8 cellular contexts compared by ENCODE assay signal in the genomic region with DNA sequence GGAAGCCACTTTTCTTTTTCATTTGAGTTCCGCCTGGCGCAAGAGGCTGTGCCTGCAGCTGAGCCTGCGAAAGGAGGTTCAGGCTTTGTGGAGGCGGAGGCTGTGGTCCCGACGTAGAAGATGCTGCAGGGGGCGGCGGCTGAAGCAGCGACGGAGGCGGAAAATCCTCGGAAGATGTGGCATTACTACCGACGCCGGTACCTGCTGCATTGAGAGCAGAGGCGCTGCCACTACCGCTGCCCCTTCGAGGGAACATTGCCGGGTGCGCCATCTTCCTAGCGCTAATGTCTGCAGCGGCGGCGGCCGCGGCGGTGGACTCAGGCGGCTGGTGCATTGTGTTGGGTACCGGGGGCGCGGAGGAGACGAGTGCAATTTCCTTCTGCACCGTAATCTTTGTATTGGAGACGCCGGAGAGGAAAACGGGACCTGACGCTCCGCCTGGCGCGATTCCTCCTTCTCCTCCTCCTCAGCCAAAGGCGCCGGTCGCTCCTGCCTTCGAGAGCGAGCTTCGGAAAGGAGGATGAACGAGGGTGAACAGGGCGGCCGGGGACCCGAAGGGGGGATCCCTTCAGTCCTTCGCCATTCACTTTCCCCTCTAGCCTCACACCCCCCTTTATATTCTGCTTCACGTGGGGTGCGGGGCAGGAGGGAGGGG. TPM values are rescaled to one million over a fixed set of nuclear protein-coding genes. Genes with fewer than 3 reads are reported as not detected.
A peak's percentile ranks its signal among the peaks of the same experiment; 100 is the strongest.
DNase-seq lines count a peak whose midpoint lies in the region; ATAC-seq and TF ChIP-seq lines count a peak whose summit lies in the region.

A gene (minus strand): TSS at position 590 of the 655 bp plus-strand sequence. CDS start 256 bp downstream, at position 334.

- no peak for TF ChIP-seq CTCF in GM12875 (IDR thresholded peaks at IDR 0.05; ENCODE audit: borderline replicate concordance, insufficient read depth, low read depth, low read length)
- TF ChIP-seq CTCF in activated CD8-positive, alpha-beta T cell treated with anti-CD3 and anti-CD28 coated beads for 36 hours (IDR thresholded peaks at IDR 0.05) = no peak
- TF ChIP-seq CTCF in right lobe of liver (IDR thresholded peaks at IDR 0.05) = no peak

- intact Hi-C loops in activated CD8-positive, alpha-beta T cell treated with anti-CD3 and anti-CD28 coated beads for 36 hours (cut with micrococcal nuclease) = loop anchor here (5.0 kb wide), 1 partner anchor 94 kb away; no protein-coding TSS in a partner anchor
- intact Hi-C loops in right lobe of liver (cut with DNase I) = no loop called here

- H3K27ac ChIP-seq in duodenal mucosa (ENCODE audit: low read depth, low read length) (peak within 1 kb of the TSS; percentile 92), right lobe of liver (peak within 1 kb of the TSS; percentile 73 to 92 (median 81))

- H3K4me3 ChIP-seq in GM12875 (ENCODE audit: low read depth, low read length) (peak within 1 kb of the TSS; percentile 86), duodenal mucosa (ENCODE audit: low read depth in 1 of 2, low read length in 2 of 2) (peak within 1 kb of the TSS; percentile 79 to 83), right lobe of liver (peak within 1 kb of the TSS; percentile 65 to 80 (median 66))

- POLR2A ChIA-PET in activated CD8-positive, alpha-beta T cell treated with anti-CD3 and anti-CD28 coated beads for 36 hours (lab: Charles Lee) = interaction anchor here (1.4 kb wide), 1 partner anchor 19 kb away, joined by 3 read pairs; no protein-coding TSS in a partner anchor

- H3K9ac ChIP-seq in duodenal mucosa (ENCODE audit: low read depth in 1 of 2, low read length in 2 of 2) = peak within 1 kb of the TSS; percentile 86 to 88

- H3K4me1 ChIP-seq in duodenal mucosa (ENCODE audit: control insufficient read depth in 1 of 2, insufficient read depth in 2 of 2, low read length in 2 of 2) = peaks cover 38 to 51% of the 10 kb centered on the region in 2 donors
- H3K4me1 ChIP-seq in right lobe of liver = no peaks in the 10 kb centered on the region

- no peaks in the 10 kb centered on the region for H3K27me3 Mint-ChIP-seq in activated CD8-positive, alpha-beta T cell treated with anti-CD3 and anti-CD28 coated beads for 36 hours

- 9% methylated on average over 23 of the region's 53 CpGs for WGBS in right lobe of liver (ENCODE audit: insufficient coverage, low coverage, low lambda C conversion rate, missing lambda C conversion rate)

- H3K36me3 ChIP-seq in duodenal mucosa (ENCODE audit: control insufficient read depth in 1 of 2, insufficient read depth in 2 of 2, low read length in 2 of 2) = peaks cover 0 to 4% of the 10 kb centered on the region in 2 donors
- H3K36me3 ChIP-seq in right lobe of liver = no peaks in the 10 kb centered on the region

- no peaks in the 10 kb centered on the region for H3K27me3 ChIP-seq in duodenal mucosa (ENCODE audit: control insufficient read depth in 1 of 2, insufficient read depth in 2 of 2, low read length in 2 of 2)
- H3K27me3 ChIP-seq in right lobe of liver = peaks cover 0 to 6% of the 10 kb centered on the region in 2 donors

- H3K9me3 ChIP-seq in duodenal mucosa (ENCODE audit: control insufficient read depth in 1 of 2, low read length in 2 of 2) = no peaks in the 10 kb centered on the region
- no peaks in the 10 kb centered on the region for H3K9me3 ChIP-seq in right lobe of liver

- no peaks in the 10 kb centered on the region for H3K9me3 Mint-ChIP-seq in activated CD8-positive, alpha-beta T cell treated with anti-CD3 and anti-CD28 coated beads for 36 hours

- peak within 1 kb of the TSS; percentile 92 for H3K27ac Mint-ChIP-seq in activated CD8-positive, alpha-beta T cell treated with anti-CD3 and anti-CD28 coated beads for 36 hours

- DNase-seq in NCI-H1092 treated with DMSO at 0.1 percent for 48 hours (lab: John Stamatoyannopoulos, UW) = peak; percentile 53
- DNase-seq in activated CD8-positive, alpha-beta T cell treated with anti-CD3 and anti-CD28 coated beads for 36 hours = peak; percentile 81
- DNase-seq in right lobe of liver = peak in 2 of 3 donors; percentile 41 to 59
- DNase-seq in stimulated activated CD4-positive, alpha-beta T cell treated with anti-CD3 and anti-CD28 coated beads, Interleukin-2, amount 100 ng/mL, for 4 hours (ENCODE audit: low read depth) = peak; percentile 69

- H3K4me1 Mint-ChIP-seq in activated CD8-positive, alpha-beta T cell treated with anti-CD3 and anti-CD28 coated beads for 36 hours (ENCODE audit: low read depth) = peaks cover 45% of the 10 kb centered on the region

- TF ChIP-seq POLR2A in right lobe of liver (IDR thresholded peaks at IDR 0.05) = no peak

- H3K36me3 Mint-ChIP-seq in activated CD8-positive, alpha-beta T cell treated with anti-CD3 and anti-CD28 coated beads for 36 hours (ENCODE audit: low read depth) = peaks cover 5% of the 10 kb centered on the region

- ATAC-seq in activated CD8-positive, alpha-beta T cell treated with anti-CD3 and anti-CD28 coated beads for 36 hours = peak; percentile 10
- peak in 1 of 4 donors; percentile 1 for ATAC-seq in right lobe of liver
- no peak for ATAC-seq in HG03342 (IDR thresholded peaks at IDR 0.05; ENCODE audit: unreplicated experiment)
- ATAC-seq in GM18909 (IDR thresholded peaks at IDR 0.05; ENCODE audit: poor library complexity, unreplicated experiment) = no peak

- H3K4me3 Mint-ChIP-seq in activated CD8-positive, alpha-beta T cell treated with anti-CD3 and anti-CD28 coated beads for 36 hours = peak within 1 kb of the TSS; percentile 91

- CTCF ChIA-PET in activated CD8-positive, alpha-beta T cell treated with anti-CD3 and anti-CD28 coated beads for 36 hours (lab: Charles Lee) = interaction anchor here (1.5 to 4.4 kb wide), 3 partner anchors 11 to 343 kb away, joined by 3 to 22 read pairs (median 13); no protein-coding TSS in a partner anchor

RNA-seq across cellular contexts. Expression of the gene that starts here (rescaled TPM):
- total RNA-seq in activated CD8-positive, alpha-beta T cell treated with anti-CD3 and anti-CD28 coated beads for 36 hours = 1 to 10 TPM; 7.6 to 9.6 TPM
- 10 to 100 TPM; 21.2 to 44.4 (median 27.9) TPM for total RNA-seq in right lobe of liver
